Comparison of ENCODE assay signal across 1 cellular context in genomic region chr9:123326662-123327093, GRCh38.
A peak's percentile ranks its signal among the peaks of the same experiment; 100 is the strongest.
TF ChIP-seq lines count a peak whose summit lies in the region.

No MANE protein-coding gene starts in this region.

TF ChIP-seq in K562, 482 proteins besides CTCF, POLR2A, EP300 and RAD21 (continued from another document and continues in another):
- TF ChIP-seq ATF7 (IDR thresholded peaks at IDR 0.05) (peak; percentile 97), ZNF165 (CRISPR knock-in tag; IDR thresholded peaks at IDR 0.05; ENCODE audit: borderline replicate concordance) (no peak), ZNF121 (CRISPR knock-in tag; conservative IDR thresholded peaks at IDR 0.05) (no peak), ZNF24 (IDR thresholded peaks at IDR 0.05) (no peak), ZNF408 (CRISPR knock-in tag; IDR thresholded peaks at IDR 0.05; ENCODE audit: low read depth) (no peak), ERF (CRISPR knock-in tag; IDR thresholded peaks at IDR 0.05) (peak; percentile 45; the same call in 1 of the 2 replicates), TSC22D4 (tag; IDR thresholded peaks at IDR 0.05) (no peak), ZBTB26 (CRISPR knock-in tag; IDR thresholded peaks at IDR 0.05) (no peak), MNT (conservative IDR thresholded peaks at IDR 0.05) (peak in 1 of 2 experiments; percentile 70; a peak in 2 of 4 replicates), MLLT1 (IDR thresholded peaks at IDR 0.05) (no peak), HLTF (IDR thresholded peaks at IDR 0.05) (no peak), FUS (optimal IDR thresholded peaks at IDR 0.05; ENCODE audit: low read depth, low read length) (no peak), CC2D1A (IDR thresholded peaks at IDR 0.05) (no peak), BRD9 (IDR thresholded peaks at IDR 0.05; ENCODE audit: low read depth, partially characterized antibody) (no peak), HMGN3 (IDR thresholded peaks at IDR 0.05; ENCODE audit: borderline replicate concordance, extremely low read depth, insufficient read length, low read depth, low read length) (no peak), ESRRA (IDR thresholded peaks at IDR 0.05; ENCODE audit: borderline replicate concordance, low read depth) (no peak; the same call in 1 of the 2 replicates), ATF4 (CRISPR knock-in tag; IDR thresholded peaks at IDR 0.05) (peak; percentile 33; the same call in 1 of the 2 replicates), SNIP1 (IDR thresholded peaks at IDR 0.05; ENCODE audit: low read depth) (no peak), ZNF217 (CRISPR knock-in tag; IDR thresholded peaks at IDR 0.05) (no peak), POLR2AphosphoS2 (IDR thresholded peaks at IDR 0.05; ENCODE audit: low read length) (no peak), CHAMP1 (IDR thresholded peaks at IDR 0.05) (no peak), SMC3 (conservative IDR thresholded peaks at IDR 0.05; ENCODE audit: insufficient read depth, low read depth, low read length) (no peak), CSDE1 (IDR thresholded peaks at IDR 0.05) (no peak), DEAF1 (CRISPR knock-in tag; IDR thresholded peaks at IDR 0.05) (no peak), ZBTB7A (IDR thresholded peaks at IDR 0.05; ENCODE audit: borderline replicate concordance, control insufficient read depth, low read depth, low read length) (0 out of 2 replicates have a peak, but pooled peaks have one; percentile 48), CBFA2T2 (conservative IDR thresholded peaks at IDR 0.05) (peak; percentile 78), RERE (CRISPR knock-in tag; IDR thresholded peaks at IDR 0.05; ENCODE audit: borderline replicate concordance) (no peak), CREB5 (CRISPR knock-in tag; IDR thresholded peaks at IDR 0.05) (no peak), ZNF76 (CRISPR knock-in tag; IDR thresholded peaks at IDR 0.05; ENCODE audit: borderline replicate concordance) (0 out of 2 replicates have a peak, but pooled peaks have one; percentile 29), LEF1 (IDR thresholded peaks at IDR 0.05) (no peak), NFXL1 (CRISPR knock-in tag; IDR thresholded peaks at IDR 0.05) (no peak), ZFP30 (CRISPR knock-in tag; IDR thresholded peaks at IDR 0.05; ENCODE audit: borderline replicate concordance) (no peak), PHF21A (IDR thresholded peaks at IDR 0.05; ENCODE audit: borderline replicate concordance, low read depth) (no peak), HOMEZ (CRISPR knock-in tag; IDR thresholded peaks at IDR 0.05) (no peak), ZNF518B (CRISPR knock-in tag; IDR thresholded peaks at IDR 0.05) (no peak)
